Comparison of ENCODE assay signal across 8 cellular contexts in the genomic region with DNA sequence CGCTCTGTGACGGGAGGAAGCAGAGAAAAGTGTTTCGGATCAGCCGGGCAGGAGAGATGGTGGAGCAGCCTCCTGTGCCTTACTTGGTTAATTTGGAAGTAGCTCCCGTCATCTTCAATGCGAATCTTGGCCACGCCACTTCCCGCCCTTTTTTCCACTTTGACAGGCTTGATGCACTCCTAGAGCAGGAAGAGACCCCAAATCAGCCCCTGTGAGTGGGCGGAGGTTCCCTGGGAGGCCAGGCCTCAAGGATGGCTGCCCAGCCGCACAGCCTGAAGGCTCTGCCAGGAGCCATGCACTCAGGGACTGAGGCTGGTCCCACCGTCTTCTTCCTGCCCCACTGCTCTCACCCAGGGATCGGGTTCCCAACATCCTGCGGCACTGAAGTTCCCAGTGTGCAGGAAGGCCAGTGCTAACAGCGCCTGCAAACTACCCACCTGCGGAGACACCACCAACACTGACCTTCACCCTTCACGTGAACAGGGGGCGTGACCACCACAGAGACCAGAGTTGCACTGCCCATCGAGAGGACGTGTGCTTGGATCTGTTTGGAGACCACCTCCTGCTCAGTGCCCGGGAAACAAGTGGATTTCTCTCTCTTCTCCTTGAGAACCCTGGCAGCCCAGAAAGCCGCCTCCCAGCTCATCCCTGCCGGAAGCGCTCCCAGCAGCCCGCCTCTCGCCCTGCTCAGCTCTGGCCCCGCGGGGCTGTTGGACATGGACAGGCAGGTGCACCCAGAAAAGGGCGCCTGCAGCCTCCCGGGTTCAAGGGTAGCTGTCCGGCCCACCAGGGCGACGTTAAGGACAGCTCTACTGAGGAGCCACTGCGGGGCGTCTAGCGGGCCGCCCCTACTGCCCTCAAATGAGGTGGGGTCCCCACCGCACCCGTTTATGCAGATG. TPM values are rescaled to one million over a fixed set of nuclear protein-coding genes. Genes with fewer than 3 reads are reported as not detected.
DNase-seq lines count a peak whose midpoint lies in the region; ATAC-seq and TF ChIP-seq lines count a peak whose summit lies in the region.

No MANE protein-coding gene starts in this region.

- no peak overlapping the region for H3K27ac Mint-ChIP-seq in HFFc6
- H3K27ac Mint-ChIP-seq in activated CD4-positive, alpha-beta memory T cell treated with anti-CD3 and anti-CD28 coated beads, Interleukin-2, amount 10 ng/mL, durations not matched to agents 7 days and 5 days = peak overlapping the region; percentile 31

- peaks cover 9% of the 10 kb centered on the region; the same call in 1 of the 2 replicates for H3K36me3 Mint-ChIP-seq in HFFc6 (ENCODE audit: low read depth)
- peaks cover 24% of the 10 kb centered on the region for H3K36me3 Mint-ChIP-seq in activated CD4-positive, alpha-beta memory T cell treated with anti-CD3 and anti-CD28 coated beads, Interleukin-2, amount 10 ng/mL, durations not matched to agents 7 days and 5 days (ENCODE audit: low read depth)

- CTCF ChIA-PET in activated CD4-positive, alpha-beta memory T cell treated with anti-CD3 and anti-CD28 coated beads, Interleukin-2, amount 10 ng/mL, durations not matched to agents 7 days and 5 days (lab: Charles Lee) = interaction anchor here (1.0 to 2.2 kb wide), 5 partner anchors 12 to 28 kb away, joined by 3 to 10 read pairs (median 5); partner anchors contain the start of gene ANTKMT

- H3K4me1 ChIP-seq in hepatocyte (ENCODE audit: insufficient read depth) (peaks cover 11% of the 10 kb centered on the region), smooth muscle cell (ENCODE audit: low read depth) (peaks cover 5% of the 10 kb centered on the region)

- POLR2A ChIA-PET in activated CD4-positive, alpha-beta memory T cell treated with anti-CD3 and anti-CD28 coated beads, Interleukin-2, amount 10 ng/mL, durations not matched to agents 7 days and 5 days (lab: Charles Lee) = interaction anchor here (0.6 to 2.1 kb wide), 8 partner anchors 9 to 565 kb away, joined by 3 to 10 read pairs (median 4); partner anchors contain the start of genes ANTKMT, CHTF18 and RPUSD1

- H3K9me3 ChIP-seq in hepatocyte (ENCODE audit: low read depth) = no peaks in the 10 kb centered on the region
- no peaks in the 10 kb centered on the region for H3K9me3 ChIP-seq in smooth muscle cell (replicated peaks; ENCODE audit: low read depth)

- H2AFZ ChIP-seq in hepatocyte (peak overlapping the region; percentile 84), smooth muscle cell (ENCODE audit: low read depth) (no peak overlapping the region)

- peak overlapping the region; percentile 99 for H3K4me2 ChIP-seq in hepatocyte
- H3K4me2 ChIP-seq in smooth muscle cell = peak overlapping the region; percentile 99

- peak overlapping the region; percentile 83 for H3K4me3 Mint-ChIP-seq in HFFc6
- H3K4me3 Mint-ChIP-seq in activated CD4-positive, alpha-beta memory T cell treated with anti-CD3 and anti-CD28 coated beads, Interleukin-2, amount 10 ng/mL, durations not matched to agents 7 days and 5 days = peak overlapping the region; percentile 77

- 53% methylated on average over 38 of the region's 38 CpGs for WGBS in hepatocyte (ENCODE audit: low lambda C conversion rate, missing lambda C conversion rate)
- 64% methylated on average over 38 of the region's 38 CpGs for WGBS in smooth muscle cell (ENCODE audit: low lambda C conversion rate)

- H3K9me2 ChIP-seq in hepatocyte (replicated peaks; ENCODE audit: insufficient read depth) = no peaks in the 10 kb centered on the region

- TF ChIP-seq CTCF in HFFc6 (IDR thresholded peaks at IDR 0.05) = no peak
- no peak for TF ChIP-seq CTCF in hepatocyte (IDR thresholded peaks at IDR 0.05; ENCODE audit: poor library complexity)
- TF ChIP-seq CTCF in smooth muscle cell (IDR thresholded peaks at IDR 0.05; ENCODE audit: borderline replicate concordance, insufficient read depth, poor library complexity, severe bottlenecking) = no peak

- H3K27me3 Mint-ChIP-seq in HFFc6 (ENCODE audit: insufficient read depth) = peaks cover 5% of the 10 kb centered on the region; the same call in 1 of the 2 replicates
- H3K27me3 Mint-ChIP-seq in activated CD4-positive, alpha-beta memory T cell treated with anti-CD3 and anti-CD28 coated beads, Interleukin-2, amount 10 ng/mL, durations not matched to agents 7 days and 5 days = no peaks in the 10 kb centered on the region

- peaks cover 13% of the 10 kb centered on the region for H3K79me2 ChIP-seq in hepatocyte
- H3K79me2 ChIP-seq in smooth muscle cell (ENCODE audit: low read depth) = no peaks in the 10 kb centered on the region

- H3K36me3 ChIP-seq in hepatocyte (replicated peaks; ENCODE audit: insufficient read depth, low read depth) (no peaks in the 10 kb centered on the region), smooth muscle cell (ENCODE audit: low read depth) (no peaks in the 10 kb centered on the region)

- H3K4me3 ChIP-seq in hepatocyte (peak overlapping the region; percentile 91), smooth muscle cell (peak overlapping the region; percentile 95)

- no peak for DNase-seq in HFFc6
- DNase-seq in activated CD4-positive, alpha-beta memory T cell treated with anti-CD3 and anti-CD28 coated beads, Interleukin-2, amount 10 ng/mL, durations not matched to agents 7 days and 5 days = no peak
- DNase-seq in hepatocyte (ENCODE audit: low spot score) = no peak
- DNase-seq in smooth muscle cell (lab: John Stamatoyannopoulos, UW; ENCODE audit: unreplicated experiment) = no peak
- no peak for DNase-seq in SHP77 (lab: John Stamatoyannopoulos, UW)
- DNase-seq in NCI-H1436 treated with DMSO at 0.1 percent for 48 hours (lab: John Stamatoyannopoulos, UW) = no peak

- H3K4me1 Mint-ChIP-seq in HFFc6 (ENCODE audit: low read depth) = peaks cover 9% of the 10 kb centered on the region; the same call in 1 of the 2 replicates
- H3K4me1 Mint-ChIP-seq in activated CD4-positive, alpha-beta memory T cell treated with anti-CD3 and anti-CD28 coated beads, Interleukin-2, amount 10 ng/mL, durations not matched to agents 7 days and 5 days = peaks cover 36% of the 10 kb centered on the region

- H3K27ac ChIP-seq in hepatocyte = peak overlapping the region; percentile 79
- H3K27ac ChIP-seq in smooth muscle cell (ENCODE audit: low read depth) = no peak overlapping the region

- ATAC-seq in HG02885 (IDR thresholded peaks at IDR 0.05; ENCODE audit: poor library complexity, unreplicated experiment) = no peak
- no peak for ATAC-seq in GM18867 (IDR thresholded peaks at IDR 0.05; ENCODE audit: unreplicated experiment)

- H3K9ac ChIP-seq in smooth muscle cell (ENCODE audit: low read depth) = peak overlapping the region; percentile 91

- H3F3A ChIP-seq in smooth muscle cell (ENCODE audit: low read depth) = no peaks in the 10 kb centered on the region

- H4K20me1 ChIP-seq in hepatocyte (ENCODE audit: insufficient read depth, poor library complexity, severe bottlenecking) = no peaks in the 10 kb centered on the region
- no peaks in the 10 kb centered on the region for H4K20me1 ChIP-seq in smooth muscle cell (ENCODE audit: low read depth)

- H3K9me3 Mint-ChIP-seq in HFFc6 = no peaks in the 10 kb centered on the region
- H3K9me3 Mint-ChIP-seq in activated CD4-positive, alpha-beta memory T cell treated with anti-CD3 and anti-CD28 coated beads, Interleukin-2, amount 10 ng/mL, durations not matched to agents 7 days and 5 days = no peaks in the 10 kb centered on the region

- H3K27me3 ChIP-seq in hepatocyte (no peaks in the 10 kb centered on the region), smooth muscle cell (ENCODE audit: low read depth) (no peaks in the 10 kb centered on the region)

RNA-seq across cellular contexts. Expression of gene CIAO3, which starts 1.0 kb away (rescaled TPM):
- 10 to 100 TPM; 16.9 to 20.5 (median 18.0) TPM for total RNA-seq in HFFc6 (2021; fragmentation: NEBNext Ultra II Directional; extraction: Animal tissue kit (Norgen Biotek cat#: 25700))
- total RNA-seq in activated CD4-positive, alpha-beta memory T cell treated with anti-CD3 and anti-CD28 coated beads, Interleukin-2, amount 10 ng/mL, durations not matched to agents 7 days and 5 days = 10 to 100 TPM; 34.0 to 34.8 TPM
- 28.5 and 39.0 TPM in 2 replicates for total RNA-seq in hepatocyte
- 42.8 and 61.8 TPM in 2 replicates for polyA plus RNA-seq in hepatocyte
- 19.7 and 33.5 TPM in 2 replicates for total RNA-seq in smooth muscle cell
- polyA plus RNA-seq in smooth muscle cell = 35.6 and 39.6 TPM in 2 replicates

RNA-seq across cellular contexts. Expression of gene HAGHL, which starts 12.9 kb away (rescaled TPM):
- 10 to 100 TPM; 11.4 to 16.6 (median 14.1) TPM for total RNA-seq in HFFc6 (2021; fragmentation: NEBNext Ultra II Directional; extraction: Animal tissue kit (Norgen Biotek cat#: 25700))
- total RNA-seq in activated CD4-positive, alpha-beta memory T cell treated with anti-CD3 and anti-CD28 coated beads, Interleukin-2, amount 10 ng/mL, durations not matched to agents 7 days and 5 days = 1 to 10 TPM; 8.9 to 9.1 TPM
- total RNA-seq in hepatocyte (14.5 and 15.5 TPM in 2 replicates), smooth muscle cell (3.2 and 15.4 TPM in 2 replicates)
- polyA plus RNA-seq in hepatocyte (31.5 and 32.3 TPM in 2 replicates), smooth muscle cell (23.1 and 24.6 TPM in 2 replicates)

RNA-seq across cellular contexts. Expression of gene CCDC78, which starts 13.6 kb away (rescaled TPM):
- 1 to 10 TPM; 2.2 to 4.1 (median 3.4) TPM for total RNA-seq in HFFc6 (2021; fragmentation: NEBNext Ultra II Directional; extraction: Animal tissue kit (Norgen Biotek cat#: 25700))
- total RNA-seq in activated CD4-positive, alpha-beta memory T cell treated with anti-CD3 and anti-CD28 coated beads, Interleukin-2, amount 10 ng/mL, durations not matched to agents 7 days and 5 days = 1 to 10 TPM; 1.9 to 2.3 TPM
- 2.2 and 3.4 TPM in 2 replicates for total RNA-seq in hepatocyte
- polyA plus RNA-seq in hepatocyte = 5.8 and 6.8 TPM in 2 replicates
- total RNA-seq in smooth muscle cell = 2.8 TPM in 1 of 2 replicates, not detected in the other
- 3.4 and 4.7 TPM in 2 replicates for polyA plus RNA-seq in smooth muscle cell

RNA-seq across cellular contexts. Expression of gene ANTKMT, which starts 18.9 kb away (rescaled TPM):
- 10 to 100 TPM; 50.1 to 57.7 (median 54.7) TPM for total RNA-seq in HFFc6 (2021; fragmentation: NEBNext Ultra II Directional; extraction: Animal tissue kit (Norgen Biotek cat#: 25700))
- 1 to 10 TPM; 8.4 to 9.3 TPM for total RNA-seq in activated CD4-positive, alpha-beta memory T cell treated with anti-CD3 and anti-CD28 coated beads, Interleukin-2, amount 10 ng/mL, durations not matched to agents 7 days and 5 days
- 32.0 and 38.8 TPM in 2 replicates for total RNA-seq in hepatocyte
- 81.0 and 81.8 TPM in 2 replicates for polyA plus RNA-seq in hepatocyte
- 11.9 and 15.6 TPM in 2 replicates for total RNA-seq in smooth muscle cell
- polyA plus RNA-seq in smooth muscle cell = 39.8 and 40.9 TPM in 2 replicates

RNA-seq across cellular contexts. Expression of gene MSLN, which starts 20.7 kb away (rescaled TPM):
- under 1 TPM; 0.17 to 0.61 (median 0.36) TPM for total RNA-seq in HFFc6 (2021; fragmentation: NEBNext Ultra II Directional; extraction: Animal tissue kit (Norgen Biotek cat#: 25700))
- total RNA-seq in activated CD4-positive, alpha-beta memory T cell treated with anti-CD3 and anti-CD28 coated beads, Interleukin-2, amount 10 ng/mL, durations not matched to agents 7 days and 5 days = not detected
- total RNA-seq in hepatocyte (2.4 and 2.5 TPM in 2 replicates), smooth muscle cell (0.18 and 3.7 TPM in 2 replicates)
- polyA plus RNA-seq in hepatocyte (5.6 and 8.0 TPM in 2 replicates), smooth muscle cell (0.26 and 1.2 TPM in 2 replicates)
